ENCODE assay signal across 34 cellular contexts in genomic region chr12:22787557-22787956, GRCh38.
DNase-seq lines count a peak whose midpoint lies in the region; ATAC-seq and TF ChIP-seq lines count a peak whose summit lies in the region.
"Had no signal": no experiment of that assay in that cellular context is flagged by ENCODE, and none has a peak within 500 bp of the region (broad histone marks: within the 10 kb centered on the region; RNA-seq: fewer than 3 reads in every experiment).

No MANE protein-coding gene starts in this region.

- H3K4me3 Mint-ChIP-seq in chondrocyte (ENCODE audit: unreplicated experiment), result peak overlapping the region; percentile 3
- H3K4me3 Mint-ChIP-seq: activated CD4-positive, alpha-beta memory T cell treated with anti-CD3 and anti-CD28 coated beads, Interleukin-2, amount 10 ng/mL, durations not matched to agents 7 days and 5 days; activated naive CD4-positive, alpha-beta T cell treated with anti-CD3 and anti-CD28 coated beads, Interleukin-2, amount 10 ng/mL, durations not matched to agents 7 days and 5 days; activated T-helper 1 cell treated with anti-CD3 and anti-CD28 coated beads, Interleukin-12 subunit alpha, Interleukin-12 subunit beta, Interleukin-2, Interleukin-4 antibody, amounts not matched to agents 30 ng/mL and 10 ng/mL and 1 ng/mL, durations not matched to agents 14 hours and 24 hours and 36 hours; CD14-positive monocyte; HFFc6; naive thymus-derived CD8-positive, alpha-beta T cell; T-helper 2 cell treated with Interferon-gamma antibody and Interleukin-4, amounts not matched to agents 5 μg/mL and 100 μg/mL, for 36 hours had no signal

- peaks cover 7% of the 10 kb centered on the region for H3K4me1 ChIP-seq in hepatocyte (ENCODE audit: insufficient read depth)
- H3K4me1 ChIP-seq in smooth muscle cell (ENCODE audit: low read depth), result no peaks in the 10 kb centered on the region
- H3K4me1 ChIP-seq: colonic mucosa, Peyer's patch, uterus had no signal

- peaks cover 12% of the 10 kb centered on the region for H3K4me1 Mint-ChIP-seq in chondrocyte (ENCODE audit: low read depth)
- H3K4me1 Mint-ChIP-seq: activated CD4-positive, alpha-beta memory T cell treated with anti-CD3 and anti-CD28 coated beads, Interleukin-2, amount 10 ng/mL, durations not matched to agents 7 days and 5 days; activated naive CD4-positive, alpha-beta T cell treated with anti-CD3 and anti-CD28 coated beads, Interleukin-2, amount 10 ng/mL, durations not matched to agents 7 days and 5 days; CD14-positive monocyte; naive thymus-derived CD8-positive, alpha-beta T cell had no signal

- H2AFZ ChIP-seq in hepatocyte (peak overlapping the region; percentile 40), smooth muscle cell (ENCODE audit: low read depth) (peak overlapping the region; percentile 55)

- H3K27ac Mint-ChIP-seq in chondrocyte (ENCODE audit: unreplicated experiment), result peak overlapping the region; percentile 58
- H3K27ac Mint-ChIP-seq: activated CD4-positive, alpha-beta memory T cell treated with anti-CD3 and anti-CD28 coated beads, Interleukin-2, amount 10 ng/mL, durations not matched to agents 7 days and 5 days; activated naive CD4-positive, alpha-beta T cell treated with anti-CD3 and anti-CD28 coated beads, Interleukin-2, amount 10 ng/mL, durations not matched to agents 7 days and 5 days; activated T-helper 1 cell treated with anti-CD3 and anti-CD28 coated beads, Interleukin-12 subunit alpha, Interleukin-12 subunit beta, Interleukin-2, Interleukin-4 antibody, amounts not matched to agents 30 ng/mL and 10 ng/mL and 1 ng/mL, durations not matched to agents 14 hours and 24 hours and 36 hours; CD14-positive monocyte; HFFc6; naive thymus-derived CD8-positive, alpha-beta T cell; T-helper 2 cell treated with Interferon-gamma antibody and Interleukin-4, amounts not matched to agents 5 μg/mL and 100 μg/mL, for 36 hours had no signal

- H3K4me2 ChIP-seq in hepatocyte, result peak overlapping the region; percentile 28
- H3K4me2 ChIP-seq in smooth muscle cell, result no peak overlapping the region

- no peak for TF ChIP-seq CTCF in chondrocyte (IDR thresholded peaks at IDR 0.05)
- no peak for TF ChIP-seq CTCF in hepatocyte (IDR thresholded peaks at IDR 0.05; ENCODE audit: poor library complexity)
- no peak for TF ChIP-seq CTCF in smooth muscle cell (IDR thresholded peaks at IDR 0.05; ENCODE audit: borderline replicate concordance, insufficient read depth, poor library complexity, severe bottlenecking)

- no peak overlapping the region for H3K9ac ChIP-seq in smooth muscle cell (ENCODE audit: low read depth)

- H3F3A ChIP-seq in smooth muscle cell (ENCODE audit: low read depth), result no peaks in the 10 kb centered on the region

- no peak for ATAC-seq in GM19023 (IDR thresholded peaks at IDR 0.05; ENCODE audit: unreplicated experiment)
- ATAC-seq: naive thymus-derived CD8-positive, alpha-beta T cell had no signal

- H3K27ac ChIP-seq in hepatocyte (peak overlapping the region; percentile 15), smooth muscle cell (ENCODE audit: low read depth) (no peak overlapping the region)
- H3K27ac ChIP-seq: colonic mucosa, ovary, Peyer's patch, uterus had no signal

- DNase-seq in NCI-H2227 (lab: John Stamatoyannopoulos, UW; ENCODE audit: unreplicated experiment), result peak; percentile 1
- DNase-seq in NCI-H2227 treated with DMSO at 0.1 percent for 48 hours (lab: John Stamatoyannopoulos, UW), result no peak
- DNase-seq in chondrocyte (ENCODE audit: low spot score), result no peak
- peak; percentile 11 for DNase-seq in hepatocyte (ENCODE audit: low spot score)
- no peak for DNase-seq in smooth muscle cell (lab: John Stamatoyannopoulos, UW; ENCODE audit: unreplicated experiment)
- no peak for DNase-seq in COR-L47 (lab: John Stamatoyannopoulos, UW)
- no peak for DNase-seq in ACHN
- DNase-seq: 8988T; activated CD4-positive, alpha-beta memory T cell treated with anti-CD3 and anti-CD28 coated beads, Interleukin-2, amount 10 ng/mL, durations not matched to agents 7 days and 5 days; activated CD8-positive, alpha-beta memory T cell treated with anti-CD3 and anti-CD28 coated beads, Interleukin-2, amount 50 U/mL, for 4 hours; activated naive CD4-positive, alpha-beta T cell treated with anti-CD3 and anti-CD28 coated beads, Interleukin-2, amount 10 ng/mL, durations not matched to agents 7 days and 5 days; amniotic stem cell; Calu3; colonic mucosa; DND-41; effector memory CD4-positive, alpha-beta T cell; GOT3; HFFc6; kidney glomerular epithelial cell; naive thymus-derived CD8-positive, alpha-beta T cell; NCI-H1092 treated with DMSO at 0.1 percent for 48 hours; NCI-H187 treated with DMSO at 0.1 percent for 48 hours; NCI-H69; ovary; Peyer's patch; SIG-M5; small intestine; stimulated activated naive CD4-positive, alpha-beta T cell treated with Interleukin-2 at 50 U/mL for 16 hours; uterus had no signal

- in situ Hi-C loops in ACHN (cut with HindIII; ENCODE audit: low pct_ligation_motif_present, low pct_unique_long_range_greater_than_20kb, low sequenced_read_pairs), result no loop called here

- H3K36me3 Mint-ChIP-seq in chondrocyte (ENCODE audit: low read depth), result no peaks in the 10 kb centered on the region
- H3K36me3 Mint-ChIP-seq: activated naive CD4-positive, alpha-beta T cell treated with anti-CD3 and anti-CD28 coated beads, Interleukin-2, amount 10 ng/mL, durations not matched to agents 7 days and 5 days; CD14-positive monocyte had no signal

- H3K9me3 ChIP-seq in hepatocyte (ENCODE audit: low read depth) (no peaks in the 10 kb centered on the region), smooth muscle cell (replicated peaks; ENCODE audit: low read depth) (no peaks in the 10 kb centered on the region)
- H3K9me3 ChIP-seq: colonic mucosa, ovary, Peyer's patch, uterus had no signal

- no peaks in the 10 kb centered on the region for H3K27me3 ChIP-seq in hepatocyte
- no peaks in the 10 kb centered on the region for H3K27me3 ChIP-seq in smooth muscle cell (ENCODE audit: low read depth)
- H3K27me3 ChIP-seq: colonic mucosa, Peyer's patch, uterus had no signal

- no peaks in the 10 kb centered on the region for H3K27me3 Mint-ChIP-seq in chondrocyte (ENCODE audit: low read depth)
- H3K27me3 Mint-ChIP-seq: activated naive CD4-positive, alpha-beta T cell treated with anti-CD3 and anti-CD28 coated beads, Interleukin-2, amount 10 ng/mL, durations not matched to agents 7 days and 5 days had no signal

- H4K20me1 ChIP-seq in hepatocyte (ENCODE audit: insufficient read depth, poor library complexity, severe bottlenecking), result no peaks in the 10 kb centered on the region
- H4K20me1 ChIP-seq in smooth muscle cell (ENCODE audit: low read depth), result no peaks in the 10 kb centered on the region

- H3K4me3 ChIP-seq in hepatocyte (no peak overlapping the region), smooth muscle cell (no peak overlapping the region)
- H3K4me3 ChIP-seq: colonic mucosa, lung, ovary, Peyer's patch, uterus had no signal

- H3K9me3 Mint-ChIP-seq in chondrocyte (ENCODE audit: low read depth), result peaks cover 8% of the 10 kb centered on the region
- H3K9me3 Mint-ChIP-seq: activated CD4-positive, alpha-beta memory T cell treated with anti-CD3 and anti-CD28 coated beads, Interleukin-2, amount 10 ng/mL, durations not matched to agents 7 days and 5 days; activated T-helper 1 cell treated with anti-CD3 and anti-CD28 coated beads, Interleukin-12 subunit alpha, Interleukin-12 subunit beta, Interleukin-2, Interleukin-4 antibody, amounts not matched to agents 30 ng/mL and 10 ng/mL and 1 ng/mL, durations not matched to agents 14 hours and 24 hours and 36 hours; T-helper 2 cell treated with Interferon-gamma antibody and Interleukin-4, amounts not matched to agents 5 μg/mL and 100 μg/mL, for 36 hours had no signal

- WGBS in hepatocyte (ENCODE audit: low lambda C conversion rate, missing lambda C conversion rate), result 37% methylated on average over 7 of the region's 7 CpGs
- WGBS in smooth muscle cell (ENCODE audit: low lambda C conversion rate), result 52% methylated on average over 7 of the region's 7 CpGs

- no peaks in the 10 kb centered on the region for H3K36me3 ChIP-seq in hepatocyte (replicated peaks; ENCODE audit: insufficient read depth, low read depth)
- no peaks in the 10 kb centered on the region for H3K36me3 ChIP-seq in smooth muscle cell (ENCODE audit: low read depth)
- H3K36me3 ChIP-seq: colonic mucosa, ovary, Peyer's patch, uterus had no signal

- no peaks in the 10 kb centered on the region for H3K79me2 ChIP-seq in hepatocyte
- H3K79me2 ChIP-seq in smooth muscle cell (ENCODE audit: low read depth), result no peaks in the 10 kb centered on the region

- no peaks in the 10 kb centered on the region for H3K9me2 ChIP-seq in hepatocyte (replicated peaks; ENCODE audit: insufficient read depth)

Comparison
In these comparisons a context has a peak if more than half of its experiments do, and no peak if none do; other contexts are left out.
1. DNase-seq: peak in NCI-H2227 (single experiment) and hepatocyte (single experiment); none in NCI-H2227 treated with DMSO at 0.1 percent for 48 hours (single experiment), chondrocyte (single experiment), smooth muscle cell (single experiment), COR-L47 (single experiment) and ACHN (single experiment).